Comparison of ENCODE assay signal across 8 cellular contexts in genomic region chr6:134267917-134268361, GRCh38. TPM values are rescaled to one million over a fixed set of nuclear protein-coding genes. Genes with fewer than 3 reads are reported as not detected.
DNase-seq lines count a peak whose midpoint lies in the region; ATAC-seq and TF ChIP-seq lines count a peak whose summit lies in the region.
"Had no signal": no experiment of that assay in that cellular context is flagged by ENCODE, and none has a peak within 500 bp of the region (broad histone marks: within the 10 kb centered on the region; RNA-seq: fewer than 3 reads in every experiment).

No MANE protein-coding gene starts in this region.

- H3K9me3 ChIP-seq in SJCRH30 (replicated peaks), result no peaks in the 10 kb centered on the region
- H3K9me3 ChIP-seq in right cardiac atrium (ENCODE audit: control insufficient read depth, low read length), result no peaks in the 10 kb centered on the region
- H3K9me3 ChIP-seq in smooth muscle cell (replicated peaks; ENCODE audit: low read depth), result no peaks in the 10 kb centered on the region

- H3K4me2 ChIP-seq in smooth muscle cell, result no peak overlapping the region

- peak; percentile 40 to 41 for ATAC-seq in right cardiac atrium
- no peak for ATAC-seq in activated naive CD4-positive, alpha-beta T cell treated with anti-CD3 and anti-CD28 coated beads, Interleukin-2, amount 50 U/mL, for 72 hours

- H3K36me3 ChIP-seq in SJCRH30 (no peaks in the 10 kb centered on the region), smooth muscle cell (ENCODE audit: low read depth) (no peaks in the 10 kb centered on the region)

- H4K20me1 ChIP-seq in smooth muscle cell (ENCODE audit: low read depth), result no peaks in the 10 kb centered on the region

- intact Hi-C loops in right cardiac atrium (cut with DNase I), result no loop called here

- H3K4me3 ChIP-seq in LNCaP clone FGC (ENCODE audit: low read depth, low read length) (no peak overlapping the region), SJCRH30 (no peak overlapping the region), right cardiac atrium (ENCODE audit: low read length) (no peak overlapping the region), smooth muscle cell (no peak overlapping the region)

- 52% methylated on average over 10 of the region's 10 CpGs for WGBS in right cardiac atrium
- WGBS in smooth muscle cell (ENCODE audit: low lambda C conversion rate), result 45% methylated on average over 10 of the region's 10 CpGs

- CTCF ChIA-PET in GM10248 (lab: Yijun Ruan, JAX), result interaction anchor here (1.5 kb wide), 1 partner anchor 9 kb away, joined by 7 read pairs; no protein-coding TSS in a partner anchor

- DNase-seq in LNCaP clone FGC (ENCODE audit: low read depth) (peak; percentile 27), SJCRH30 (peak; percentile 40 to 68), right cardiac atrium (peak in 2 of 3 donors; percentile 19 to 25), smooth muscle cell (lab: John Stamatoyannopoulos, UW; ENCODE audit: unreplicated experiment) (no peak), GM10248 (ENCODE audit: extremely low spot score) (no peak)
- DNase-seq in activated naive CD4-positive, alpha-beta T cell treated with anti-CD3 and anti-CD28 coated beads, Interleukin-2, amount 50 U/mL, for 72 hours (ENCODE audit: low spot score in 2 of 2), result no peak
- no peak for DNase-seq in NK-92 treated with Interleukin-12 subunit alpha and Interleukin-12 subunit beta, amount 100 ng/mL, for 24 hours (lab: John Stamatoyannopoulos, UW)
- DNase-seq: activated CD4-positive, CD25-positive, alpha-beta regulatory T cell treated with anti-CD3 and anti-CD28 coated beads, Interleukin-2, amount 50 U/mL, for 72 hours had no signal

- H3K27ac Mint-ChIP-seq in activated naive CD4-positive, alpha-beta T cell treated with anti-CD3 and anti-CD28 coated beads, Interleukin-2, amount 50 U/mL, for 72 hours, result no peak overlapping the region

- H3K79me2 ChIP-seq in smooth muscle cell (ENCODE audit: low read depth), result no peaks in the 10 kb centered on the region

- H3F3A ChIP-seq in smooth muscle cell (ENCODE audit: low read depth), result no peaks in the 10 kb centered on the region

- H3K9me3 Mint-ChIP-seq in activated naive CD4-positive, alpha-beta T cell treated with anti-CD3 and anti-CD28 coated beads, Interleukin-2, amount 50 U/mL, for 72 hours, result peaks cover 0 to 1% of the 10 kb centered on the region in 2 donors

- no peaks in the 10 kb centered on the region for H3K27me3 ChIP-seq in SJCRH30
- H3K27me3 ChIP-seq in right cardiac atrium (ENCODE audit: control insufficient read depth, insufficient read depth), result no peaks in the 10 kb centered on the region
- no peaks in the 10 kb centered on the region for H3K27me3 ChIP-seq in smooth muscle cell (ENCODE audit: low read depth)

- no peak overlapping the region for H3K9ac ChIP-seq in smooth muscle cell (ENCODE audit: low read depth)

- TF ChIP-seq CTCF in LNCaP clone FGC (IDR thresholded peaks at IDR 0.05; ENCODE audit: control insufficient read depth, extremely low read depth, insufficient read depth) (no peak), smooth muscle cell (IDR thresholded peaks at IDR 0.05; ENCODE audit: borderline replicate concordance, insufficient read depth, poor library complexity, severe bottlenecking) (no peak), GM10248 (IDR thresholded peaks at IDR 0.05; ENCODE audit: control extremely low read depth, extremely low read depth, low read depth, missing control alignments) (no peak)

- H3K27ac ChIP-seq in SJCRH30 (no peak overlapping the region), right cardiac atrium (ENCODE audit: low read length) (no peak overlapping the region), smooth muscle cell (ENCODE audit: low read depth) (no peak overlapping the region)

- POLR2A ChIA-PET in GM10248 (lab: Yijun Ruan, JAX), result no interaction called here

- H3K4me1 ChIP-seq in SJCRH30 (no peaks in the 10 kb centered on the region), right cardiac atrium (ENCODE audit: control insufficient read depth, insufficient read depth, low read length) (no peaks in the 10 kb centered on the region), smooth muscle cell (ENCODE audit: low read depth) (peaks cover 7% of the 10 kb centered on the region)

- peak overlapping the region; percentile 66 for H2AFZ ChIP-seq in smooth muscle cell (ENCODE audit: low read depth)

- H3K36me3 Mint-ChIP-seq in activated naive CD4-positive, alpha-beta T cell treated with anti-CD3 and anti-CD28 coated beads, Interleukin-2, amount 50 U/mL, for 72 hours, result peaks cover 0 to 8% of the 10 kb centered on the region in 2 donors

RNA-seq across cellular contexts. Expression of gene SGK1, which starts 50.0 kb away (rescaled TPM):
- total RNA-seq in SJCRH30 (2014; rRNA removed; shearing (Covaris generic)), result 1.6 and 1.7 TPM in 2 replicates
- total RNA-seq in right cardiac atrium (10 to 100 TPM; 21.7 to 55.3 (median 36.7) TPM), smooth muscle cell (67.0 and 109 TPM in 2 replicates)
- polyA plus RNA-seq in right cardiac atrium (42.0 TPM), smooth muscle cell (18.9 and 52.3 TPM in 2 replicates)
- 10 to 100 TPM; 42.8 to 48.0 TPM for total RNA-seq in activated naive CD4-positive, alpha-beta T cell treated with anti-CD3 and anti-CD28 coated beads, Interleukin-2, amount 50 U/mL, for 72 hours

Comparison
In these comparisons a context has a peak if more than half of its experiments do, and no peak if none do; other contexts are left out.
1. DNase-seq: peak in LNCaP clone FGC (single experiment), SJCRH30 (2 of 2) and right cardiac atrium (2 of 3); none in smooth muscle cell (single experiment), GM10248 (single experiment), activated naive CD4-positive, alpha-beta T cell treated with anti-CD3 and anti-CD28 coated beads, Interleukin-2, amount 50 U/mL, for 72 hours (0 of 2) and NK-92 treated with Interleukin-12 subunit alpha and Interleukin-12 subunit beta, amount 100 ng/mL, for 24 hours (single experiment).
2. ATAC-seq: peak in right cardiac atrium (2 of 2); none in activated naive CD4-positive, alpha-beta T cell treated with anti-CD3 and anti-CD28 coated beads, Interleukin-2, amount 50 U/mL, for 72 hours (0 of 2).